ENCODE assay signal across 1 cellular context in the genomic region with DNA sequence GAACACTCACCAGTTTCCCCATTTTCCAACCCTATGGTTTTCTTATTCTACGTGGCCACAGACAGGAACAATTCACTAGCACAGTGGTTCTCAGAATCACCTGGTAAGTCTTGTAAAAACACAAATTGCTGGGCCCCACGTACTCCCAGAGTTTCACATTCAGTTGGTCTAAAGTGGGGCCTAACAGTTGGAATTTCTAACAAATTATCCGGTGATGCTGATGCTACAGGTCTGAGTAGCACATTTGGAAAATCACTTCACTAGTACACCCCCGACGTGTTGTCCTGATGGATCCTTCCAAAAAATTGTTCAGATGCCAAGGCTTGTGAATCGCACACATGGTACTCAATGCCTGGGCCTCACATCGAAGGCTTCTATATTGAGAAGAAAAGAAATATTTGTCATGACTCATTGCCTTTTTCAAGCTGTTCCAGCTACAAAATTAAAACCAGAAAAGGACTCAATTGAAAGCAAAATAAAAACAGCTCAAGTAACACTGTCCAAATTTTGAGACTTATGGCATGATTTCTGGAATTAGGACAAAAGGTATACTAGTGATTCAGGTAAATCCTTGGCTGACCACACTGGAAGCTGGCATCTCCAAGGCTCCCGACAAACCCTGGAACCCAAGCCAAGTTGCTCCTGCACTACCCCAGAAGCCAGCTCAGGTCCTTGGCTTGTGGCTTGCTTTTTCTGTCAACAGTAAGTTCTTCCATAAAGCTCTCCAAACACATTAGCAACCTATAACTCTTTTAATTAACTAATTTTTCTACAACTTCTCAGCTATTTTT.
TF ChIP-seq lines count a peak whose summit lies in the region.

No MANE protein-coding gene starts in this region.

TF ChIP-seq in K562, 482 proteins besides CTCF, POLR2A, EP300 and RAD21 (continued from another document and continues in another):
- TF ChIP-seq ZNF766 (CRISPR knock-in tag; conservative IDR thresholded peaks at IDR 0.05) (no peak), ZNF551 (CRISPR knock-in tag; IDR thresholded peaks at IDR 0.05) (no peak), MNT (conservative IDR thresholded peaks at IDR 0.05) (no peak), SP1 (CRISPR knock-in tag; IDR thresholded peaks at IDR 0.05) (no peak), SMAD4 (CRISPR knock-in tag; conservative IDR thresholded peaks at IDR 0.05) (no peak), JUND (IDR thresholded peaks at IDR 0.05; ENCODE audit: borderline replicate concordance, low read depth, low read length) (peak; percentile 73; the same call in 1 of the 2 replicates), JUND (tag; IDR thresholded peaks at IDR 0.05; ENCODE audit: borderline replicate concordance, low read depth, low read length) (no peak), SAP30 (IDR thresholded peaks at IDR 0.05; ENCODE audit: borderline replicate concordance, insufficient read depth, low read depth, low read length, poor library complexity, severe bottlenecking) (no peak), FOXK2 (conservative IDR thresholded peaks at IDR 0.05 in 1 of 2, IDR thresholded peaks at IDR 0.05 in 1 of 2; ENCODE audit: low read depth in 2 of 2) (peak in 1 of 2 experiments; percentile 96; a peak in 2 of 4 replicates), THRA (IDR thresholded peaks at IDR 0.05) (no peak), CBX8 (IDR thresholded peaks at IDR 0.05; ENCODE audit: borderline replicate concordance, extremely low read depth, low read depth, low read length, poor library complexity, severe bottlenecking) (no peak), DMBX1 (CRISPR knock-in tag; IDR thresholded peaks at IDR 0.05; ENCODE audit: borderline replicate concordance) (peak; percentile 17; the same call in 1 of the 2 replicates), KAT7 (CRISPR knock-in tag; IDR thresholded peaks at IDR 0.05; ENCODE audit: borderline replicate concordance) (no peak), NCOA6 (IDR thresholded peaks at IDR 0.05) (no peak), ZNF146 (CRISPR knock-in tag; IDR thresholded peaks at IDR 0.05; ENCODE audit: unreplicated experiment) (no peak), ATF6 (CRISPR knock-in tag; IDR thresholded peaks at IDR 0.05) (no peak), EP400 (IDR thresholded peaks at IDR 0.05) (0 out of 2 replicates have a peak, but pooled peaks have one; percentile 14), FUS (optimal IDR thresholded peaks at IDR 0.05; ENCODE audit: low read depth, low read length) (no peak), FOXJ3 (CRISPR knock-in tag; IDR thresholded peaks at IDR 0.05) (no peak), ARID2 (IDR thresholded peaks at IDR 0.05) (no peak), GTF2E2 (tag; IDR thresholded peaks at IDR 0.05) (no peak), ZNF407 (IDR thresholded peaks at IDR 0.05; ENCODE audit: low read depth) (no peak)
- TF ChIP-seq, protein P1, sequence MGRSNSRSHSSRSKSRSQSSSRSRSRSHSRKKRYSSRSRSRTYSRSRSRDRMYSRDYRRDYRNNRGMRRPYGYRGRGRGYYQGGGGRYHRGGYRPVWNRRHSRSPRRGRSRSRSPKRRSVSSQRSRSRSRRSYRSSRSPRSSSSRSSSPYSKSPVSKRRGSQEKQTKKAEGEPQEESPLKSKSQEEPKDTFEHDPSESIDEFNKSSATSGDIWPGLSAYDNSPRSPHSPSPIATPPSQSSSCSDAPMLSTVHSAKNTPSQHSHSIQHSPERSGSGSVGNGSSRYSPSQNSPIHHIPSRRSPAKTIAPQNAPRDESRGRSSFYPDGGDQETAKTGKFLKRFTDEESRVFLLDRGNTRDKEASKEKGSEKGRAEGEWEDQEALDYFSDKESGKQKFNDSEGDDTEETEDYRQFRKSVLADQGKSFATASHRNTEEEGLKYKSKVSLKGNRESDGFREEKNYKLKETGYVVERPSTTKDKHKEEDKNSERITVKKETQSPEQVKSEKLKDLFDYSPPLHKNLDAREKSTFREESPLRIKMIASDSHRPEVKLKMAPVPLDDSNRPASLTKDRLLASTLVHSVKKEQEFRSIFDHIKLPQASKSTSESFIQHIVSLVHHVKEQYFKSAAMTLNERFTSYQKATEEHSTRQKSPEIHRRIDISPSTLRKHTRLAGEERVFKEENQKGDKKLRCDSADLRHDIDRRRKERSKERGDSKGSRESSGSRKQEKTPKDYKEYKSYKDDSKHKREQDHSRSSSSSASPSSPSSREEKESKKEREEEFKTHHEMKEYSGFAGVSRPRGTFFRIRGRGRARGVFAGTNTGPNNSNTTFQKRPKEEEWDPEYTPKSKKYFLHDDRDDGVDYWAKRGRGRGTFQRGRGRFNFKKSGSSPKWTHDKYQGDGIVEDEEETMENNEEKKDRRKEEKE (IDR thresholded peaks at IDR 0.05; ENCODE audit: borderline replicate concordance in 1 of 2, control insufficient read depth in 1 of 2, low read depth in 2 of 2, low read length in 1 of 2): 0 out of 4 replicates have a peak, but pooled peaks of 1 of the 2 experiments have one; percentile 43
- TF ChIP-seq, protein P2, sequence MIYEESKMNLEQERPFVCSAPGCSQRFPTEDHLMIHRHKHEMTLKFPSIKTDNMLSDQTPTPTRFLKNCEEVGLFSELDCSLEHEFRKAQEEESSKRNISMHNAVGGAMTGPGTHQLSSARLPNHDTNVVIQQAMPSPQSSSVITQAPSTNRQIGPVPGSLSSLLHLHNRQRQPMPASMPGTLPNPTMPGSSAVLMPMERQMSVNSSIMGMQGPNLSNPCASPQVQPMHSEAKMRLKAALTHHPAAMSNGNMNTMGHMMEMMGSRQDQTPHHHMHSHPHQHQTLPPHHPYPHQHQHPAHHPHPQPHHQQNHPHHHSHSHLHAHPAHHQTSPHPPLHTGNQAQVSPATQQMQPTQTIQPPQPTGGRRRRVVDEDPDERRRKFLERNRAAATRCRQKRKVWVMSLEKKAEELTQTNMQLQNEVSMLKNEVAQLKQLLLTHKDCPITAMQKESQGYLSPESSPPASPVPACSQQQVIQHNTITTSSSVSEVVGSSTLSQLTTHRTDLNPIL (CRISPR knock-in tag; IDR thresholded peaks at IDR 0.05): no peak
